ENCODE assay signal across 9 cellular contexts in genomic region chr14:99517643-99518381, GRCh38. TPM values are rescaled to one million over a fixed set of nuclear protein-coding genes. Genes with fewer than 3 reads are reported as not detected.
DNase-seq lines count a peak whose midpoint lies in the region; ATAC-seq and TF ChIP-seq lines count a peak whose summit lies in the region.
"Had no signal": no experiment of that assay in that cellular context is flagged by ENCODE, and none has a peak within 500 bp of the region (broad histone marks: within the 10 kb centered on the region; RNA-seq: fewer than 3 reads in every experiment).

No MANE protein-coding gene starts in this region.

- H2BK120ac ChIP-seq in neuronal stem cell (ENCODE audit: low read depth, low read length), result no peak overlapping the region

- intact Hi-C loops in breast epithelium (cut with DNase I; ENCODE audit: low total_unique reads), result loop anchor here (2.0 kb wide), 1 partner anchor 109 kb away; no protein-coding TSS in a partner anchor

- peak overlapping the region; percentile 44 for H3K18ac ChIP-seq in neuronal stem cell (ENCODE audit: low read length)

- H3K27me3 ChIP-seq in BE2C (no peaks in the 10 kb centered on the region), neuronal stem cell (ENCODE audit: control insufficient read depth in 3 of 3, insufficient read depth in 3 of 3, low read depth in 1 of 3, low read length in 3 of 3) (no peaks in the 10 kb centered on the region), breast epithelium (no peaks in the 10 kb centered on the region)

- no peak overlapping the region for H2BK15ac ChIP-seq in neuronal stem cell (ENCODE audit: low read length)

- H3K79me1 ChIP-seq in neuronal stem cell (ENCODE audit: low read depth, low read length), result peaks cover 20% of the 10 kb centered on the region

- H3K4me3 ChIP-seq in BE2C (ENCODE audit: low read depth, low read length) (no peak overlapping the region), neuronal stem cell (ENCODE audit: low read length in 2 of 2) (no peak overlapping the region), breast epithelium (no peak overlapping the region)
- H3K4me3 ChIP-seq: SK-N-MC had no signal

- peak overlapping the region; percentile 21 for H3K27ac ChIP-seq in RWPE1
- H3K27ac ChIP-seq in neuronal stem cell (replicated peaks; ENCODE audit: low read length), result no peak overlapping the region
- H3K27ac ChIP-seq in breast epithelium, result no peak overlapping the region
- H3K27ac ChIP-seq: SK-N-MC had no signal

- H2BK5ac ChIP-seq in neuronal stem cell (ENCODE audit: low read length), result peak overlapping the region; percentile 39

- no peaks in the 10 kb centered on the region for H3K9me3 ChIP-seq in BE2C
- no peaks in the 10 kb centered on the region for H3K9me3 ChIP-seq in neuronal stem cell (replicated peaks in 1 of 2; ENCODE audit: control insufficient read depth in 2 of 2, insufficient read depth in 1 of 2, low read depth in 1 of 2, low read length in 2 of 2)
- H3K9me3 ChIP-seq in breast epithelium, result no peaks in the 10 kb centered on the region

- no peak overlapping the region for H2AFZ ChIP-seq in neuronal stem cell (ENCODE audit: low read length)

- ATAC-seq in GM19455 (IDR thresholded peaks at IDR 0.05; ENCODE audit: unreplicated experiment), result peak; percentile 8

- no peak overlapping the region for H3K4ac ChIP-seq in neuronal stem cell (ENCODE audit: low read length)

- DNase-seq in BE2C, result peak; percentile 12
- DNase-seq in RWPE1 (ENCODE audit: low spot score), result no peak
- no peak for DNase-seq in neuronal stem cell (ENCODE audit: low spot score)
- no peak for DNase-seq in breast epithelium (ENCODE audit: low spot score in 2 of 2)
- no peak for DNase-seq in NCI-H1930 (lab: John Stamatoyannopoulos, UW)
- no peak for DNase-seq in NCI-H2171 (lab: John Stamatoyannopoulos, UW)
- no peak for DNase-seq in ecto neural progenitor cell (ENCODE audit: low spot score)

- no peak for TF ChIP-seq POLR2A in breast epithelium (IDR thresholded peaks at IDR 0.05)

- no peak overlapping the region for H4K91ac ChIP-seq in neuronal stem cell (ENCODE audit: low read depth, low read length, poor library complexity)

- WGBS in neuronal stem cell (ENCODE audit: extremely low coverage in 2 of 2, insufficient read length in 2 of 2, insufficient replicate concordance in 1 of 2), 2 donors, result no CpG with 5 or more reads among the region's 16 CpGs

- no peak overlapping the region for H3K9ac ChIP-seq in neuronal stem cell (ENCODE audit: low read depth, low read length, poor library complexity)

- H3K4me1 ChIP-seq in BE2C (no peaks in the 10 kb centered on the region), neuronal stem cell (ENCODE audit: control insufficient read depth in 2 of 2, insufficient read depth in 1 of 2, low read depth in 1 of 2, low read length in 2 of 2) (peaks cover 10 to 19% of the 10 kb centered on the region in 2 donors), breast epithelium (no peaks in the 10 kb centered on the region)

- peak overlapping the region; percentile 82 for H4K8ac ChIP-seq in neuronal stem cell (ENCODE audit: low read depth, low read length)

- H3K23ac ChIP-seq in neuronal stem cell (ENCODE audit: low read depth, low read length, poor library complexity), result no peak overlapping the region

- CTCF ChIA-PET in RWPE1 (lab: Yijun Ruan, JAX), result interaction anchor here (0.6 to 1.8 kb wide), 8 partner anchors 21 to 399 kb away, joined by 3 to 5 read pairs (median 3); no protein-coding TSS in a partner anchor

- no peak overlapping the region for H3K4me2 ChIP-seq in neuronal stem cell (ENCODE audit: insufficient read depth, low read length, poor library complexity, severe bottlenecking)

- H3K36me3 ChIP-seq in BE2C, result peaks cover 61% of the 10 kb centered on the region
- H3K36me3 ChIP-seq in neuronal stem cell (replicated peaks in 1 of 2; ENCODE audit: control insufficient read depth in 2 of 2, insufficient read depth in 2 of 2, low read length in 2 of 2), result peaks cover 10 to 61% of the 10 kb centered on the region in 2 donors
- no peaks in the 10 kb centered on the region for H3K36me3 ChIP-seq in breast epithelium

- POLR2A ChIA-PET in RWPE1 (lab: Yijun Ruan, JAX; ENCODE audit: low non-redundant PET), result no interaction called here

- H3K14ac ChIP-seq in neuronal stem cell (ENCODE audit: low read length), result peak overlapping the region; percentile 38

- peak overlapping the region; percentile 90 for H2BK12ac ChIP-seq in neuronal stem cell (ENCODE audit: low read length)

- no peak for TF ChIP-seq CTCF in BE2C (IDR thresholded peaks at IDR 0.05; ENCODE audit: low read depth, low read length)
- no peak for TF ChIP-seq CTCF in RWPE1 (conservative IDR thresholded peaks at IDR 0.05; ENCODE audit: low read depth)
- no peak for TF ChIP-seq CTCF in breast epithelium (IDR thresholded peaks at IDR 0.05)

- peak overlapping the region; percentile 98 for H2AK5ac ChIP-seq in neuronal stem cell (ENCODE audit: low read depth, low read length)

RNA-seq across cellular contexts. Expression of gene CCNK, which starts 36.6 kb away (rescaled TPM):
- polyA plus RNA-seq in BE2C (2012; ENCODE audit: insufficient read depth, insufficient read length, low read depth), result 59.7 TPM
- polyA plus RNA-seq in neuronal stem cell (2013, experiment 1 of 2), result 65.7 TPM
- polyA plus RNA-seq in neuronal stem cell (2013, experiment 2 of 2), result 63.4 TPM
- total RNA-seq in breast epithelium, result 10 to 100 TPM; 23.0 to 29.0 (median 23.9) TPM

RNA-seq across cellular contexts. Expression of gene SETD3, which starts 37.2 kb away (rescaled TPM):
- polyA plus RNA-seq in BE2C (2012; ENCODE audit: insufficient read depth, insufficient read length, low read depth), result 46.4 TPM
- 31.6 TPM for polyA plus RNA-seq in neuronal stem cell (2013, experiment 1 of 2)
- 33.6 TPM for polyA plus RNA-seq in neuronal stem cell (2013, experiment 2 of 2)
- total RNA-seq in breast epithelium, result 100 to 1,000 TPM in 1 of 3 donors, 10 to 100 TPM in 2; 79.0 to 101 (median 89.9) TPM
